Comparison of ENCODE assay signal across 8 cellular contexts in the genomic region with DNA sequence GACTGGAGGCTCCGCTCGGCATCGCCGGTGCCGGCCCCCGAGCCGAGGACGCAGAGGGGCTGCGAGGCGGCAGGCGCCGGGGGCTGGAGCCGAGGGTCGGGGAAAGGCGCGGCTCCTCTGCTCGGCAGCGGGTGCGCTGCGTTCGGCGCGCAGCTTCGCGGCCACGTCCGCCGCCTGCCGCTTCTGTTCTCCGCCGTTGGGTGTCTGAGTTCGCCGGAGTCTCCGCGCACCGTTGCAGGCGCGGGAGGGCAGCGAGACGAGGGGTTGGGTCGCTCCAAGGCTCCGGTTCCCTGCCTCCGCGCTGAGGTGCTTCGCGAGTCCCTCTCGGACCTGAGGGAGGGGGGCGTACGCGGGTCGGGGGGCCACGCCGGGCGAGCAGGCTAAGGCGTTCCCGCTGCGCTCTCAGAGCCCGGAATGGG. TPM values are rescaled to one million over a fixed set of nuclear protein-coding genes. Genes with fewer than 3 reads are reported as not detected.
DNase-seq lines count a peak whose midpoint lies in the region; ATAC-seq and TF ChIP-seq lines count a peak whose summit lies in the region.

No MANE protein-coding gene starts in this region.

- peak in 2 of 6 experiments; percentile 15 to 29 for TF ChIP-seq CTCF in esophagus squamous epithelium (IDR thresholded peaks at IDR 0.05)
- no peak for TF ChIP-seq CTCF in nephron progenitor cell (IDR thresholded peaks at IDR 0.05)

- peaks cover 3% of the 10 kb centered on the region for H3K36me3 Mint-ChIP-seq in nephron progenitor cell (ENCODE audit: low read depth)

- intact Hi-C loops in esophagus squamous epithelium (cut with DNase I) (loop anchor here (10.0 kb wide), 1 partner anchor 396 kb away; no protein-coding TSS in a partner anchor), aorta (cut with DNase I) (loop anchor here in 1 of 2 donors (5.0 to 10.0 kb wide), 2 partner anchors 199 to 596 kb away; no protein-coding TSS in a partner anchor)

- H3K4me1 Mint-ChIP-seq in nephron progenitor cell: peaks cover 38% of the 10 kb centered on the region

- TF ChIP-seq POLR2A in esophagus squamous epithelium (IDR thresholded peaks at IDR 0.05): peak in 1 of 4 donors; percentile 16

- H3K4me1 ChIP-seq in esophagus squamous epithelium (peaks cover 24 to 74% (median 26%) of the 10 kb centered on the region in 3 donors), aorta (ENCODE audit: control insufficient read depth in 1 of 2, insufficient read depth in 2 of 2, low read length in 2 of 2) (no peaks in the 10 kb centered on the region)

- H3K4me3 Mint-ChIP-seq in nephron progenitor cell: peak overlapping the region; percentile 85

- H3K36me3 ChIP-seq in esophagus squamous epithelium (peaks cover 0 to 28% (median 0%) of the 10 kb centered on the region in 3 donors), aorta (ENCODE audit: control insufficient read depth in 1 of 2, insufficient read depth in 2 of 2, low read length in 1 of 2) (no peaks in the 10 kb centered on the region)

- WGBS in esophagus squamous epithelium, 2 donors: no CpG with 5 or more reads among the region's 58 CpGs
- WGBS in aorta, 2 donors: 0 to 1% methylated on average over 50 to 58 of the region's 58 CpGs

- no peaks in the 10 kb centered on the region for H3K9me3 Mint-ChIP-seq in nephron progenitor cell

- DNase-seq in 8988T (peak; percentile 49), HEK293T (ENCODE audit: extremely low spot score) (peak; percentile 72), esophagus squamous epithelium (lab: John Stamatoyannopoulos, UW) (no peak), nephron progenitor cell (peak; percentile 65), aorta (peak in 1 of 2 donors; percentile 65), NCI-H1694 (lab: John Stamatoyannopoulos, UW) (no peak)
- peak in 2 of 3 experiments; percentile 4 for DNase-seq in activated CD8-positive, alpha-beta memory T cell treated with anti-CD3 and anti-CD28 coated beads for 48 hours (ENCODE audit: low read depth in 2 of 3, low spot score in 2 of 3)

- CTCF ChIA-PET in HEK293T (lab: Yijun Ruan, JAX): no interaction called here

- ATAC-seq in aorta (ENCODE audit: low FRiP score): peak; percentile 13
- ATAC-seq in HG02759 (IDR thresholded peaks at IDR 0.05; ENCODE audit: unreplicated experiment): no peak

- H3K27me3 ChIP-seq in esophagus squamous epithelium (peaks cover 0 to 21% (median 0%) of the 10 kb centered on the region in 4 donors), aorta (ENCODE audit: control insufficient read depth in 1 of 2, insufficient read depth in 2 of 2, low read length in 1 of 2) (no peaks in the 10 kb centered on the region)

- H3K9me3 ChIP-seq in esophagus squamous epithelium: no peaks in the 10 kb centered on the region
- no peaks in the 10 kb centered on the region for H3K9me3 ChIP-seq in aorta (ENCODE audit: control insufficient read depth, low read length)

- POLR2A ChIA-PET in HEK293T (lab: Yijun Ruan, JAX): interaction anchor here (0.9 kb wide), 1 partner anchor 9 kb away, joined by 3 read pairs; no protein-coding TSS in a partner anchor

- no peak overlapping the region for H3K27ac Mint-ChIP-seq in nephron progenitor cell

- H3K4me3 ChIP-seq in esophagus squamous epithelium (peak overlapping the region; percentile 68 to 93 (median 84)), aorta (ENCODE audit: low read length in 2 of 2) (peak overlapping the region; percentile 90)

- H3K27ac ChIP-seq in esophagus squamous epithelium (peak overlapping the region; percentile 80 to 89 (median 88)), aorta (ENCODE audit: low read depth in 1 of 2, low read length in 2 of 2) (peak overlapping the region in 1 of 2 donors; percentile 83)

- peaks cover 80% of the 10 kb centered on the region for H3K27me3 Mint-ChIP-seq in nephron progenitor cell (ENCODE audit: low read depth, poor library complexity)

TF ChIP-seq in HEK293T, 16 proteins besides CTCF, POLR2A, EP300 and RAD21:
- TF ChIP-seq ZNF384 (IDR thresholded peaks at IDR 0.05): no peak
- no peak for TF ChIP-seq CTBP1 (IDR thresholded peaks at IDR 0.05; ENCODE audit: borderline replicate concordance)
- TF ChIP-seq SUZ12 (IDR thresholded peaks at IDR 0.05): no peak
- TF ChIP-seq, protein P1, sequence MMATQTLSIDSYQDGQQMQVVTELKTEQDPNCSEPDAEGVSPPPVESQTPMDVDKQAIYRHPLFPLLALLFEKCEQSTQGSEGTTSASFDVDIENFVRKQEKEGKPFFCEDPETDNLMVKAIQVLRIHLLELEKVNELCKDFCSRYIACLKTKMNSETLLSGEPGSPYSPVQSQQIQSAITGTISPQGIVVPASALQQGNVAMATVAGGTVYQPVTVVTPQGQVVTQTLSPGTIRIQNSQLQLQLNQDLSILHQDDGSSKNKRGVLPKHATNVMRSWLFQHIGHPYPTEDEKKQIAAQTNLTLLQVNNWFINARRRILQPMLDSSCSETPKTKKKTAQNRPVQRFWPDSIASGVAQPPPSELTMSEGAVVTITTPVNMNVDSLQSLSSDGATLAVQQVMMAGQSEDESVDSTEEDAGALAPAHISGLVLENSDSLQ (IDR thresholded peaks at IDR 0.05): no peak
- TF ChIP-seq L3MBTL2 (conservative IDR thresholded peaks at IDR 0.05): no peak
- TF ChIP-seq FOXM1 (IDR thresholded peaks at IDR 0.05; ENCODE audit: borderline replicate concordance): no peak
- TF ChIP-seq TARDBP (IDR thresholded peaks at IDR 0.05): no peak
- TF ChIP-seq FOXA1 (IDR thresholded peaks at IDR 0.05): no peak

RNA-seq across cellular contexts. Expression of gene MN1, which starts 0.3 kb away (rescaled TPM):
- total RNA-seq in esophagus squamous epithelium: 1 to 10 TPM; 2.0 to 6.9 (median 3.1) TPM
- total RNA-seq in aorta: 10 to 100 TPM; 22.5 to 37.7 TPM
- polyA plus RNA-seq in aorta: 1 to 10 TPM; 2.1 to 4.2 TPM

Comparison
In these comparisons a context has a peak if more than half of its experiments do, and no peak if none do; other contexts are left out.
1. DNase-seq: peak in 8988T (single experiment), HEK293T (single experiment), activated CD8-positive, alpha-beta memory T cell treated with anti-CD3 and anti-CD28 coated beads for 48 hours (2 of 3) and nephron progenitor cell (single experiment); none in esophagus squamous epithelium (single experiment) and NCI-H1694 (single experiment).